Comparison of ENCODE assay signal across 9 cellular contexts in the genomic region with DNA sequence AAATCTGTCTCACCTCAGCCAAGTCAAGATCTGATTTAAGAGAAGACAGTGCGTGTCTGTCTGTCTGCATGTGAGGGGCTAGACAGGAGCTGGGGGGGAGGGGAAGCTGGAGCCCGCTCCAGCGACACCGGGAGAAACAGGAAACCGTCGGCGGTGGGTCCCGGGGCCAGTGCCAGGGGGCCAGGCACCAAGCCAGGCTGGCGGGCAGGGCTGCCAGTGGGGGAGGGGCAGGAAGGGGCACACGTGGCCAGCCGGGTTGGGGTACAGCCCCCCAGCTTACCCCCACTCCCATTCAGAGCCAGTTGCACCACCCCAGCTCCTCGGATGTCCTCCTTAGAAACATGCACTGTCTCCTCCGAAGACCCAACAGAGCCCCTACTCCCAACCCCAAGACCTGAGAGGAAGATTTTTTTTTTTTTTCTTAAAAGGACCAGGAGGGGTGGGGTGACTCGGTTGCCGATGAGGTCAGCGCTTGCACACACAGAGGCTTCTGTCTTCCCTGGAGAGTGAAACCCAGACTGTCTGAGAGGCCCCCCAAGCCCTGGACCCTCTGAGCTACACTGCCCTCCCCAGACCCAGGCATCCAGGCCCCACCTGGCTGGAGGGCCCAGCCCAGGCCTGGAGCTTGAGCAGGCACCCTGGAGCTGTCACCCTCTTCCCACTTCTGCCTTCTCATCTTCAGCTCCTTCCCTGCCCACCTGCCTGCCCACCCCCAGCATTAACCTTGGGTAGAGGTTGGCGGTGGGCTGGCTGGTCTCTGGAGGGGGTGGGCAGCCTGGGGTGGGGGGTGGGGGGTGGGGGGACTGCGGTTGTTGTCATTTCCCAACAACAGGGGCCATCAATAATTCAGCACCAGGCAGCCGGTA. TPM values are rescaled to one million over a fixed set of nuclear protein-coding genes. Genes with fewer than 3 reads are reported as not detected.
DNase-seq lines count a peak whose midpoint lies in the region; ATAC-seq, FAIRE-seq and TF ChIP-seq lines count a peak whose summit lies in the region.
"Had no signal": no experiment of that assay in that cellular context is flagged by ENCODE, and none has a peak within 500 bp of the region (broad histone marks: within the 10 kb centered on the region; RNA-seq: fewer than 3 reads in every experiment).

No MANE protein-coding gene starts in this region.

- CTCF ChIA-PET in T-cell (lab: Charles Lee), result interaction anchor here (0.5 to 1.3 kb wide), 3 partner anchors 8 to 118 kb away, joined by 3 to 7 read pairs (median 4); partner anchors contain the start of gene GSK3A (in 1 of the 2)

- no peaks in the 10 kb centered on the region for H3K9me3 ChIP-seq in BE2C

- H3K36me3 ChIP-seq in BE2C, result peaks cover 26% of the 10 kb centered on the region

- no peak for TF ChIP-seq CTCF in BE2C (IDR thresholded peaks at IDR 0.05; ENCODE audit: low read depth, low read length)
- TF ChIP-seq CTCF in fibroblast of mammary gland (conservative IDR thresholded peaks at IDR 0.05; ENCODE audit: control insufficient read depth, insufficient read depth, low read depth, low read length), result no peak

- FAIRE-seq in RCC 7860 (lab: Jason Lieb, UNC), result no peak
- FAIRE-seq: endometrium had no signal

- H3K9me3 Mint-ChIP-seq in T-cell, result no peaks in the 10 kb centered on the region

- H3K27me3 ChIP-seq in BE2C, result no peaks in the 10 kb centered on the region

- DNase-seq in BE2C (no peak), T-cell (peak in 1 of 34 experiments; percentile 25), fibroblast of mammary gland (ENCODE audit: low read depth) (peak; percentile 66), pons (ENCODE audit: low spot score) (peak; percentile 66), NCI-H748 treated with DMSO at 0.1 percent for 48 hours (lab: John Stamatoyannopoulos, UW) (no peak), cerebellar cortex (ENCODE audit: low spot score) (no peak), RCC 7860 (ENCODE audit: low spot score) (no peak)
- DNase-seq in activated CD8-positive, alpha-beta memory T cell treated with anti-CD3 and anti-CD28 coated beads for 24 hours, result no peak

- peak overlapping the region in 1 of 3 donors; percentile 95 for H3K4me3 Mint-ChIP-seq in T-cell

- H3K27me3 Mint-ChIP-seq in T-cell, result peaks cover 0 to 1% of the 10 kb centered on the region in 2 donors

- H3K27ac Mint-ChIP-seq in T-cell, result peak overlapping the region; percentile 73 to 76

- H3K4me1 ChIP-seq in BE2C, result peaks cover 17% of the 10 kb centered on the region

- H3K4me3 ChIP-seq in BE2C (ENCODE audit: low read depth, low read length) (peak overlapping the region; percentile 28), fibroblast of mammary gland (ENCODE audit: control insufficient read depth, low read depth, low read length) (peak overlapping the region; percentile 17)

- H3K36me3 Mint-ChIP-seq in T-cell, result no peaks in the 10 kb centered on the region

- POLR2A ChIA-PET in T-cell (lab: Charles Lee), result interaction anchor here in 1 of 2 donors (0.7 kb wide), 2 partner anchors 9 to 19 kb away, joined by 3 to 4 read pairs; partner anchors contain the start of gene GSK3A

- no peak for ATAC-seq in T-cell (replicated peaks in 1 of 4)

- peaks cover 32 to 36% (median 33%) of the 10 kb centered on the region in 3 donors for H3K4me1 Mint-ChIP-seq in T-cell

RNA-seq across cellular contexts. Expression of gene ERF, which starts 4.0 kb away (rescaled TPM):
- 162 TPM for polyA plus RNA-seq in BE2C (2012; ENCODE audit: insufficient read depth, insufficient read length, low read depth)
- 10 to 100 TPM; 35.9 to 97.3 (median 44.6) TPM for total RNA-seq in T-cell

RNA-seq across cellular contexts. Expression of gene GSK3A, which starts 8.5 kb away (rescaled TPM):
- polyA plus RNA-seq in BE2C (2012; ENCODE audit: insufficient read depth, insufficient read length, low read depth), result 88.2 TPM
- 10 to 100 TPM; 21.4 to 45.8 (median 38.1) TPM for total RNA-seq in T-cell

RNA-seq across cellular contexts. Expression of gene CIC, which starts 18.2 kb away (rescaled TPM):
- 101 TPM for polyA plus RNA-seq in BE2C (2012; ENCODE audit: insufficient read depth, insufficient read length, low read depth)
- 100 to 1,000 TPM in 4 of 5 donors, 10 to 100 TPM in 1; 93.9 to 110 (median 104) TPM for total RNA-seq in T-cell

RNA-seq across cellular contexts. Expression of gene ZNF526, which starts 30.8 kb away (rescaled TPM):
- 16.0 TPM for polyA plus RNA-seq in BE2C (2012; ENCODE audit: insufficient read depth, insufficient read length, low read depth)
- 10 to 100 TPM in 3 of 5 donors, 1 to 10 TPM in 2; 8.0 to 25.1 (median 23.1) TPM for total RNA-seq in T-cell

RNA-seq across cellular contexts. Expression of gene DEDD2, which starts 33.4 kb away (rescaled TPM):
- 43.1 TPM for polyA plus RNA-seq in BE2C (2012; ENCODE audit: insufficient read depth, insufficient read length, low read depth)
- total RNA-seq in T-cell, result 10 to 100 TPM; 67.6 to 82.8 (median 71.0) TPM

Comparison
In these comparisons a context has a peak if more than half of its experiments do, and no peak if none do; other contexts are left out.
1. DNase-seq: peak in fibroblast of mammary gland (single experiment) and pons (single experiment); none in BE2C (single experiment), NCI-H748 treated with DMSO at 0.1 percent for 48 hours (single experiment), cerebellar cortex (single experiment), activated CD8-positive, alpha-beta memory T cell treated with anti-CD3 and anti-CD28 coated beads for 24 hours (single experiment) and RCC 7860 (single experiment).